Comparison of ENCODE assay signal across 8 cellular contexts in genomic region chr3:183253364-183253960, GRCh38. TPM values are rescaled to one million over a fixed set of nuclear protein-coding genes. Genes with fewer than 3 reads are reported as not detected.
DNase-seq lines count a peak whose midpoint lies in the region; ATAC-seq and TF ChIP-seq lines count a peak whose summit lies in the region.

No MANE protein-coding gene starts in this region.

- H3K36me3 Mint-ChIP-seq in CD14-positive monocyte: peaks cover 5 to 14% of the 10 kb centered on the region in 2 donors
- H3K36me3 Mint-ChIP-seq in T-helper 2 cell treated with Interferon-gamma antibody and Interleukin-4, amounts not matched to agents 5 μg/mL and 100 μg/mL, for 36 hours (ENCODE audit: low read depth): peaks cover 3% of the 10 kb centered on the region

- H3K4me3 Mint-ChIP-seq in CD14-positive monocyte: peak overlapping the region; percentile 88 to 92
- H3K4me3 Mint-ChIP-seq in T-helper 2 cell treated with Interferon-gamma antibody and Interleukin-4, amounts not matched to agents 5 μg/mL and 100 μg/mL, for 36 hours: peak overlapping the region; percentile 80

- no peak for TF ChIP-seq CTCF in CD14-positive monocyte (IDR thresholded peaks at IDR 0.05)

- DNase-seq in CD14-positive monocyte (ENCODE audit: low spot score) (peak; percentile 66), dermis blood vessel endothelial cell (peak; percentile 71), left lobe of liver (ENCODE audit: low spot score) (peak; percentile 78), kidney glomerular epithelial cell (lab: John Stamatoyannopoulos, UW) (no peak)
- DNase-seq in T-helper 2 cell treated with Interferon-gamma antibody and Interleukin-4, amounts not matched to agents 5 μg/mL and 100 μg/mL, for 36 hours (ENCODE audit: low spot score): peak; percentile 36
- peak; percentile 12 for DNase-seq in stimulated activated CD8-positive, alpha-beta memory T cell treated with anti-CD3 and anti-CD28 coated beads, Interleukin-12 subunit alpha, Interleukin-12 subunit beta, amount 100 ng/mL, for 4 hours (ENCODE audit: low read depth)

- H3K27ac Mint-ChIP-seq in CD14-positive monocyte: peak overlapping the region; percentile 86 to 97 (median 95)
- H3K27ac Mint-ChIP-seq in T-helper 2 cell treated with Interferon-gamma antibody and Interleukin-4, amounts not matched to agents 5 μg/mL and 100 μg/mL, for 36 hours: peak overlapping the region; percentile 29

- H3K9me3 Mint-ChIP-seq in CD14-positive monocyte: peaks cover 0 to 2% (median 0%) of the 10 kb centered on the region in 7 donors
- no peaks in the 10 kb centered on the region for H3K9me3 Mint-ChIP-seq in T-helper 2 cell treated with Interferon-gamma antibody and Interleukin-4, amounts not matched to agents 5 μg/mL and 100 μg/mL, for 36 hours

- intact Hi-C loops in CD14-positive monocyte (cut with micrococcal nuclease): loop anchor here (5.0 to 10.0 kb wide), 5 partner anchors 34 to 131 kb away; no protein-coding TSS in a partner anchor

- ATAC-seq in HG02759 (IDR thresholded peaks at IDR 0.05; ENCODE audit: unreplicated experiment) (peak; percentile 43), left lobe of liver (peak; percentile 92), GM21381 (IDR thresholded peaks at IDR 0.05; ENCODE audit: unreplicated experiment) (no peak)

- peaks cover 44% of the 10 kb centered on the region for H3K4me1 Mint-ChIP-seq in CD14-positive monocyte
- H3K4me1 Mint-ChIP-seq in T-helper 2 cell treated with Interferon-gamma antibody and Interleukin-4, amounts not matched to agents 5 μg/mL and 100 μg/mL, for 36 hours (ENCODE audit: low read depth): peaks cover 11% of the 10 kb centered on the region

- H3K27me3 Mint-ChIP-seq in CD14-positive monocyte (ENCODE audit: low read depth in 3 of 3): peaks cover 2 to 3% (median 2%) of the 10 kb centered on the region in 3 donors
- peaks cover 10% of the 10 kb centered on the region for H3K27me3 Mint-ChIP-seq in T-helper 2 cell treated with Interferon-gamma antibody and Interleukin-4, amounts not matched to agents 5 μg/mL and 100 μg/mL, for 36 hours (ENCODE audit: low read depth)

RNA-seq across cellular contexts. Expression of gene B3GNT5, which starts 0.4 kb away (rescaled TPM):
- polyA plus RNA-seq in CD14-positive monocyte: 10 to 100 TPM; 14.1 to 17.7 TPM
- total RNA-seq in dermis blood vessel endothelial cell (31.0 and 40.3 TPM in 2 replicates), left lobe of liver (0.70 TPM)

Comparison
In these comparisons a context has a peak if more than half of its experiments do, and no peak if none do; other contexts are left out.
1. RNA of gene B3GNT5, which starts 0.4 kb away (total RNA-seq): 31.0 to 40.3 TPM in dermis blood vessel endothelial cell; 0.70 TPM in left lobe of liver (single experiment); every median in the first group is over 10 times any median in the second.